ENCODE assay signal across 8 cellular contexts in genomic region chr2:73981081-73981968, GRCh38. TPM values are rescaled to one million over a fixed set of nuclear protein-coding genes. Genes with fewer than 3 reads are reported as not detected.
A peak's percentile ranks its signal among the peaks of the same experiment; 100 is the strongest.
DNase-seq lines count a peak whose midpoint lies in the region; ATAC-seq and TF ChIP-seq lines count a peak whose summit lies in the region.

No MANE protein-coding gene starts in this region.

- peaks cover 8% of the 10 kb centered on the region for H3K36me3 Mint-ChIP-seq in activated B cell treated with CpG ODN at 0.5 μM for 24 hours (ENCODE audit: low read depth)

- no peak overlapping the region for H3K27ac Mint-ChIP-seq in activated B cell treated with CpG ODN at 0.5 μM for 24 hours

- intact Hi-C loops in activated B cell treated with CpG ODN at 0.5 μM for 24 hours (cut with micrococcal nuclease) (loop anchor here (1.0 to 5.0 kb wide), 4 partner anchors 8 to 216 kb away; partner anchors contain the start of gene MTHFD2), posterior vena cava (cut with DNase I) (no loop called here)

- H3K4me3 Mint-ChIP-seq in activated B cell treated with CpG ODN at 0.5 μM for 24 hours: peak overlapping the region; percentile 79

- no peaks in the 10 kb centered on the region for H3K9me3 ChIP-seq in KOPT-K1 (ENCODE audit: insufficient read depth, low read length, poor library complexity, severe bottlenecking)

- TF ChIP-seq CTCF in activated B cell treated with CpG ODN at 0.5 μM for 24 hours (IDR thresholded peaks at IDR 0.05) (no peak), fibroblast of the aortic adventitia (IDR thresholded peaks at IDR 0.05; ENCODE audit: insufficient read depth, low read length) (no peak)

- no peaks in the 10 kb centered on the region for H3K9me3 Mint-ChIP-seq in activated B cell treated with CpG ODN at 0.5 μM for 24 hours

- peak; percentile 32 for DNase-seq in stimulated activated CD4-positive, alpha-beta T cell treated with anti-CD3 and anti-CD28 coated beads, Interleukin-12 subunit alpha, Interleukin-12 subunit beta, amount 100 ng/mL, for 4 hours
- no peak for DNase-seq in stimulated activated CD4-positive, alpha-beta T cell treated with anti-CD3 and anti-CD28 coated beads, Interleukin-4, amount 100 ng/mL, for 24 hours
- DNase-seq in activated B cell treated with CpG ODN at 0.5 μM for 24 hours (peak; percentile 44), fibroblast of the aortic adventitia (ENCODE audit: low read depth) (no peak), posterior vena cava (ENCODE audit: low spot score) (peak; percentile 86), globus pallidus (ENCODE audit: low spot score) (no peak)

- CTCF ChIA-PET in activated B cell treated with CpG ODN at 0.5 μM for 24 hours (lab: Charles Lee): no interaction called here

- peak overlapping the region; percentile 48 for H3K4me3 ChIP-seq in fibroblast of the aortic adventitia (ENCODE audit: low read depth, low read length)

- peaks cover 59% of the 10 kb centered on the region for H3K4me1 Mint-ChIP-seq in activated B cell treated with CpG ODN at 0.5 μM for 24 hours

- H3K36me3 ChIP-seq in KOPT-K1 (ENCODE audit: insufficient read depth, low read length): 0 out of 2 replicates have a peak, but pooled peaks cover under 1% of the 10 kb centered on the region

- POLR2A ChIA-PET in activated B cell treated with CpG ODN at 0.5 μM for 24 hours (lab: Charles Lee): interaction anchor here (1.1 to 1.7 kb wide), 3 partner anchors 10 to 54 kb away, joined by 3 to 5 read pairs (median 4); partner anchors contain the start of gene DGUOK

- peaks cover 4% of the 10 kb centered on the region for H3K27me3 Mint-ChIP-seq in activated B cell treated with CpG ODN at 0.5 μM for 24 hours

- peak overlapping the region; percentile 67 for H3K27ac ChIP-seq in KOPT-K1 (ENCODE audit: low read depth, low read length, poor library complexity, severe bottlenecking)

- ATAC-seq in activated B cell treated with CpG ODN at 0.5 μM for 24 hours (ENCODE audit: low read depth) (no peak), HG03139 (IDR thresholded peaks at IDR 0.05; ENCODE audit: unreplicated experiment) (no peak)

RNA-seq across cellular contexts. Expression of gene TET3, which starts 3.4 kb away (rescaled TPM):
- total RNA-seq in activated B cell treated with CpG ODN at 0.5 μM for 24 hours (52.6 and 60.1 TPM in 2 replicates), fibroblast of the aortic adventitia (ENCODE audit: low replicate concordance) (2.4 and 6.1 TPM in 2 replicates), posterior vena cava (1 to 10 TPM; 6.6 to 8.5 TPM)

RNA-seq across cellular contexts. Expression of gene DGUOK, which starts 54.6 kb away (rescaled TPM):
- total RNA-seq in activated B cell treated with CpG ODN at 0.5 μM for 24 hours (70.1 and 77.4 TPM in 2 replicates), fibroblast of the aortic adventitia (ENCODE audit: low replicate concordance) (15.3 and 57.7 TPM in 2 replicates), posterior vena cava (10 to 100 TPM; 36.1 to 41.9 TPM)

Comparison
In these comparisons a context has a peak if more than half of its experiments do, and no peak if none do; other contexts are left out.
1. DNase-seq: peak in stimulated activated CD4-positive, alpha-beta T cell treated with anti-CD3 and anti-CD28 coated beads, Interleukin-12 subunit alpha, Interleukin-12 subunit beta, amount 100 ng/mL, for 4 hours (single experiment), activated B cell treated with CpG ODN at 0.5 μM for 24 hours (single experiment) and posterior vena cava (single experiment); none in stimulated activated CD4-positive, alpha-beta T cell treated with anti-CD3 and anti-CD28 coated beads, Interleukin-4, amount 100 ng/mL, for 24 hours (single experiment), fibroblast of the aortic adventitia (single experiment) and globus pallidus (single experiment).